ENCODE assay signal across 8 cellular contexts in the genomic region with DNA sequence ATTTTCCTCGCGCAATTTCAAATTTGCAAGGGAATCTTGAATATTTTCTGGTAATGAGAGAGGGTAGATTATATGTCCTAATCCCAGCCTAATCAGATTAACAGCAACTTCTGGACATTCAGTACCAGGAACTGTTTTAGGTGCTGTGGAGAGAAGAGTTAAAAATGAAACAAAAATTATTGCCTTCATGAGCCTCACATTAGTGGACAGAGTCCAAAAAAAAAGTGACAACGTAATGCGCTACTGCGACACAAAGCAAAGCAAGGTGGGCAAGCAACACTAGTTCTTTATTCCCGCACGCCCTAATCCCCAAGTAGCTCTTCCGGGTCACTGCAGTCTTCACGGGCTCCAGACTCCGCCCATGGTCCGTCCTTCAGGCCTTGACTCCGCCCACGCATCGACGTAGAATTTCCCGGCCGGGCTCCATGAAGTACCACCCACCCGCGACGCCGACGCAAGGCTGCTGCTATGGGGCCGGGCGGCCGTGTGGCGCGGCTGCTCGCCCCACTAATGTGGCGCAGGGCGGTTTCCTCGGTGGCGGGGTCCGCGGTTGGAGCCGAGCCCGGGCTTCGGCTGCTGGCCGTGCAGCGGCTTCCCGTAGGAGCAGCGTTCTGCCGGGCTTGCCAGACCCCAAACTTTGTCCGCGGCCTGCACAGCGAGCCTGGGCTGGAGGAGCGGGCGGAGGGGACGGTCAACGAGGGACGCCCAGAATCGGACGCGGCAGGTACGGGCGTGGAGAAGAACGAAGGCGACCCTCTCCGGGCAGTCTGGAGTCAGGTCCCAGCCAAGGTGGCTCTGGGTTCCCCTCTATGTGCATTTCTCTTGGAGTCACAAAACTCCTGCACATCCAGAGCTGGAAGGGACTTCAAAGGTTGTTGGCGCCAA. TPM values are rescaled to one million over a fixed set of nuclear protein-coding genes. Genes with fewer than 3 reads are reported as not detected.
DNase-seq lines count a peak whose midpoint lies in the region; ATAC-seq and TF ChIP-seq lines count a peak whose summit lies in the region.

MALSU1 (plus strand) TSS at position 455 of the 885 bp plus-strand sequence; CDS start at position 469, 14 bp downstream.

- H3K36me3 ChIP-seq in ovary (no peaks in the 10 kb centered on the region), thyroid gland (no peaks in the 10 kb centered on the region)

- H3K4me3 ChIP-seq in GM12864 (ENCODE audit: low read depth, low read length), result peak within 1 kb of the TSS; percentile 91
- peak within 1 kb of the TSS; percentile 93 for H3K4me3 ChIP-seq in ovary
- H3K4me3 ChIP-seq in thyroid gland (replicated peaks in 1 of 3), result peak within 1 kb of the TSS; percentile 56 to 78 (median 71)

- DNase-seq in GM12864 (ENCODE audit: low read depth) (peak; percentile 96), NCI-H1417 (lab: John Stamatoyannopoulos, UW) (peak; percentile 96 to 99 (median 98)), SW 1271 (lab: John Stamatoyannopoulos, UW) (peak; percentile 97 to 99), Right ventricle myocardium inferior (ENCODE audit: missing footprints) (peak; percentile 99), ovary (peak; percentile 96 to 98 (median 97)), thyroid gland (peak; percentile 97 to 98)
- peak; percentile 91 for DNase-seq in activated naive CD8-positive, alpha-beta T cell treated with anti-CD3 and anti-CD28 coated beads, Interleukin-2, amount 50 U/mL, for 16 hours (ENCODE audit: low read depth, low spot score)

- WGBS in ovary, 3 donors, result 1 to 2% (median 1%) methylated on average over 58 to 59 of the region's 59 CpGs
- 1 to 5% methylated on average over 34 to 35 of the region's 59 CpGs for WGBS in thyroid gland, 2 donors

- peak; percentile 16 for TF ChIP-seq EP300 in ovary (IDR thresholded peaks at IDR 0.05)

- TF ChIP-seq POLR2A in ovary (IDR thresholded peaks at IDR 0.05), result peak; percentile 96
- peak; percentile 74 to 96 for TF ChIP-seq POLR2A in thyroid gland (IDR thresholded peaks at IDR 0.05)

- ATAC-seq in HG02759 (IDR thresholded peaks at IDR 0.05; ENCODE audit: unreplicated experiment) (peak; percentile 99), Right ventricle myocardium inferior (peak; percentile 99)

- no peaks in the 10 kb centered on the region for H3K9me3 ChIP-seq in ovary
- H3K9me3 ChIP-seq in thyroid gland, result no peaks in the 10 kb centered on the region

- intact Hi-C loops in Right ventricle myocardium inferior (cut with DNase I) (no loop called here), ovary (cut with DNase I) (no loop called here), thyroid gland (cut with DNase I) (no loop called here)

- H3K27me3 ChIP-seq in ovary, result no peaks in the 10 kb centered on the region
- H3K27me3 ChIP-seq in thyroid gland, result no peaks in the 10 kb centered on the region

- H3K27ac ChIP-seq in ovary, result peak within 1 kb of the TSS; percentile 51 to 78
- peak within 1 kb of the TSS; percentile 79 to 87 (median 80) for H3K27ac ChIP-seq in thyroid gland

- H3K4me1 ChIP-seq in ovary (ENCODE audit: insufficient read depth) (peaks cover 13% of the 10 kb centered on the region), thyroid gland (peaks cover 35 to 43% of the 10 kb centered on the region in 2 donors)

- no peak for TF ChIP-seq CTCF in GM12864 (IDR thresholded peaks at IDR 0.05; ENCODE audit: low read depth, low read length, missing control alignments)
- TF ChIP-seq CTCF in ovary (IDR thresholded peaks at IDR 0.05), result no peak
- TF ChIP-seq CTCF in thyroid gland (IDR thresholded peaks at IDR 0.05), result no peak

RNA-seq across cellular contexts. Expression of gene MALSU1, which starts in this region (rescaled TPM):
- 119 TPM for total RNA-seq in Right ventricle myocardium inferior
- 10 to 100 TPM; 49.8 to 88.7 (median 59.0) TPM for total RNA-seq in ovary
- 10 to 100 TPM; 44.3 to 50.5 TPM for polyA plus RNA-seq in ovary
- 100 to 1,000 TPM in 2 of 4 donors, 10 to 100 TPM in 2; 76.1 to 211 (median 95.7) TPM for total RNA-seq in thyroid gland

Comparison
In these comparisons a context has a peak if more than half of its experiments do, and no peak if none do; other contexts are left out.
1. Peak in every context shown above with its lines: DNase-seq, ATAC-seq, H3K4me3 ChIP-seq and H3K27ac ChIP-seq.